ENCODE assay signal across 8 cellular contexts in the genomic region with DNA sequence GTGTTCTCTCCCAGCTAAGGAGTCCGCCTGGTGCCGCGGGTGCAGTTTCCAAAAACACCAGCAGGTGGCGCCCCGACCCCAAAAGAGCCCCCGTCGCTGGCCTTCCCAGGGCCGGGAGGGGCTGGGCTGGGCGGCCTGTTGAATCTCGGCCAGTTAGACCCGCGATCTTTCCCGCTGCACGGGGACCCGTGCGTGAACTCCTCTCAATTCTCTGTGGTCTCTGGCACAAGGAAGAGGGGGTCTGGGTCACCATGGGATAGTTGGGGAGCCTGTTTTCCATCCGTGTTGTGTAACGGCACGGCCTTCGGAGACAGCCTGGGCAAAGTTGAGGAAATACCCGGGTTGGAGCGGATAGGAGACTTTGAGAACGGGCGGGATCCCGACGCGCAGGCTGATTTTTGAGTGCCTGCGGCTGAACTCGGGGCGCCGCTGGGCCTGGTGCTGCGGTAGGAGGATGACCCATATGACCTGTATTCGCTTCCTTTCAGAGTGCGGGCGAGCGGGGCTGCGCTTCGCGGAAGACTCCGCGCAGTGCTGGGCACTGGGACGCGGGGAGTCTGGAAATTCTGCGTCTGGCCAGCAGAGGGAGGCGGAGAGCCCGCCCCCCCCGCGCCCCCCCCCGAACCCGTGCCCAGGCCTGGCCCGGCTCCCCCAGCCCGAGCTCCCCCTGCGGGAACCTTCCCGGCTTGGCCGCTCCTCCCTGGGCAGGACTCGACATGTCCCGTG. TPM values are rescaled to one million over a fixed set of nuclear protein-coding genes. Genes with fewer than 3 reads are reported as not detected.
A peak's percentile ranks its signal among the peaks of the same experiment; 100 is the strongest.
DNase-seq lines count a peak whose midpoint lies in the region; ATAC-seq, FAIRE-seq and TF ChIP-seq lines count a peak whose summit lies in the region.

No MANE protein-coding gene starts in this region.

- intact Hi-C loops in MCF 10A (cut with micrococcal nuclease), result loop anchor here (1.0 kb wide), 4 partner anchors 57 to 370 kb away; no protein-coding TSS in a partner anchor

- no TSS peak for BruUV-seq in MCF 10A (replicated peaks; lab: Mats Ljungman, UMichigan)

- H3K36me3 Mint-ChIP-seq in MCF 10A (ENCODE audit: insufficient read depth, unreplicated experiment), result peaks cover 6% of the 10 kb centered on the region

- DNase-seq in GM12891 (ENCODE audit: insufficient read length, low spot score) (peak; percentile 98), NCI-H2029 (lab: John Stamatoyannopoulos, UW) (peak; percentile 59), MCF 10A (ENCODE audit: unreplicated experiment) (peak; percentile 86), iPS-NIHi11 (ENCODE audit: low spot score) (peak; percentile 97), small intestine (peak; percentile 75), pons (ENCODE audit: low spot score) (no peak)

- ATAC-seq in HG02870 (IDR thresholded peaks at IDR 0.05; ENCODE audit: unreplicated experiment), result peak; percentile 60

- WGBS in small intestine, 3 donors, result 0 to 1% (median 0%) methylated on average over 45 to 57 of the region's 57 CpGs

- H3K36me3 ChIP-seq in small intestine (ENCODE audit: control insufficient read depth in 2 of 2, insufficient read depth in 2 of 2, low read length in 2 of 2), result no peaks in the 10 kb centered on the region

- no peaks in the 10 kb centered on the region for H3K9me3 ChIP-seq in small intestine (ENCODE audit: control insufficient read depth, low read depth)

- peak overlapping the region; percentile 28 to 49 for H3K4me3 ChIP-seq in small intestine (ENCODE audit: low read depth in 1 of 2, low read length in 2 of 2)

- H3K27me3 ChIP-seq in small intestine (ENCODE audit: control insufficient read depth in 2 of 2, insufficient read depth in 2 of 2, low read length in 2 of 2), result peaks cover 0 to 4% of the 10 kb centered on the region in 2 donors

- peaks cover 38% of the 10 kb centered on the region for H3K27me3 Mint-ChIP-seq in MCF 10A (ENCODE audit: insufficient read depth, unreplicated experiment)

- no peak for TF ChIP-seq POLR2A in GM12891 (IDR thresholded peaks at IDR 0.05; ENCODE audit: low read depth, low read length)

- FAIRE-seq in GM12891 (lab: Jason Lieb, UNC) (no peak), small intestine (lab: Jason Lieb, UNC) (no peak)

- no peaks in the 10 kb centered on the region for H3K4me1 ChIP-seq in small intestine (ENCODE audit: control insufficient read depth in 2 of 2, insufficient read depth in 1 of 2, low read depth in 1 of 2, low read length in 1 of 2)

- H3K27ac Mint-ChIP-seq in MCF 10A (ENCODE audit: low read depth, unreplicated experiment), result peak overlapping the region; percentile 47

- POLR2A ChIA-PET in MCF 10A (lab: Yijun Ruan, JAX), result interaction anchor here (0.6 to 2.3 kb wide), 18 partner anchors 12 to 367 kb away, joined by 3 to 44 read pairs (median 3); a partner anchor contains a TSS

- TF ChIP-seq CTCF in VCaP (conservative IDR thresholded peaks at IDR 0.05) (peak; percentile 91), MCF 10A (IDR thresholded peaks at IDR 0.05; ENCODE audit: unreplicated experiment) (peak; percentile 100)

- CTCF ChIA-PET in MCF 10A (lab: Yijun Ruan, JAX), result interaction anchor here (0.5 to 21.3 kb wide), 85 partner anchors 10 to 1404 kb away, joined by 3 to 774 read pairs (median 4); no protein-coding TSS in a partner anchor

- H3K27ac ChIP-seq in VCaP (peak overlapping the region; percentile 28; the same call in 1 of the 2 replicates), small intestine (ENCODE audit: low read depth in 1 of 2, low read length in 1 of 2) (no peak overlapping the region)

- no peaks in the 10 kb centered on the region for H3K9me3 Mint-ChIP-seq in MCF 10A (ENCODE audit: unreplicated experiment)

- no peaks in the 10 kb centered on the region for H3K4me1 Mint-ChIP-seq in MCF 10A (ENCODE audit: insufficient read depth, unreplicated experiment)

- H3K4me3 Mint-ChIP-seq in MCF 10A (ENCODE audit: unreplicated experiment), result peak overlapping the region; percentile 78

TF ChIP-seq in GM12891, 5 proteins besides CTCF, POLR2A, EP300 and RAD21:
- TF ChIP-seq TAF1 (IDR thresholded peaks at IDR 0.05; ENCODE audit: low read depth, low read length), result no peak
TF ChIP-seq in GM12891: peak in this region for 0.

RNA-seq across cellular contexts. Expression of a gene that starts 7.9 kb away (rescaled TPM):
- 0.08 TPM for polyA plus RNA-seq in GM12891 (2012; ENCODE audit: low read depth, missing spikeins)
- not detected in 2 replicates for total RNA-seq in MCF 10A (2022)
- under 1 TPM in 1 of 3 donors, not detected in 2; 0.12 TPM for polyA plus RNA-seq in small intestine
